Comparison of ENCODE assay signal across 17 cellular contexts in the genomic region with DNA sequence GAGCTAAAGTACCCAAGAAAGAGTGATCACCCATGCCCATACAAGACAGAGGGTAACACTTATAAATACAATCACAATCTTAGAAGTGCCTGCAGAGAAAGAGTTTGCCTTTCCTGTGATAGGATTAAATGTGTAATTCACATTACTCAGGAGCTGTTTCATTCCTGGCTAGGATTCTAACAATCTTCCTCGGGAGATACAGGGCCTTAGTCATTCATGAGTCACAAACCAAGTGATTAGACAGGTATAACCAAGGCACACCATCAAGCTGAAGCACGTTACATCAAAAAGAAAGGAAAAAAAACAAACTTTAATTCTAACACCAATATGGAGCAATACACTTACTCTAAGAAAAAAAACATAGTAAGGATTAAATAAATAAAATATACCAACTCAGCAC. TPM values are rescaled to one million over a fixed set of nuclear protein-coding genes. Genes with fewer than 3 reads are reported as not detected.
DNase-seq lines count a peak whose midpoint lies in the region; ATAC-seq, FAIRE-seq and TF ChIP-seq lines count a peak whose summit lies in the region.
"Had no signal": no experiment of that assay in that cellular context is flagged by ENCODE, and none has a peak within 500 bp of the region (broad histone marks: within the 10 kb centered on the region; RNA-seq: fewer than 3 reads in every experiment).

No MANE protein-coding gene starts in this region.

- no peaks in the 10 kb centered on the region for H3K27me3 Mint-ChIP-seq in activated T-cell treated with anti-CD3 and anti-CD28 coated beads, Interleukin-2, amount 50 U/mL, for 72 hours (ENCODE audit: low read depth)
- H3K27me3 Mint-ChIP-seq: naive B cell had no signal

- no peaks in the 10 kb centered on the region for H3K4me1 Mint-ChIP-seq in activated T-cell treated with anti-CD3 and anti-CD28 coated beads, Interleukin-2, amount 50 U/mL, for 72 hours (ENCODE audit: low read depth)
- H3K4me1 Mint-ChIP-seq: brain; CD4-positive, alpha-beta memory T cell; naive B cell had no signal

- H3K36me3 ChIP-seq in SJSA1 (no peaks in the 10 kb centered on the region; the same call in 1 of the 2 replicates), esophagus squamous epithelium (no peaks in the 10 kb centered on the region)
- H3K36me3 ChIP-seq: right lobe of liver had no signal

- H3K36me3 Mint-ChIP-seq in activated T-cell treated with anti-CD3 and anti-CD28 coated beads, Interleukin-2, amount 50 U/mL, for 72 hours (ENCODE audit: insufficient read depth in 2 of 2), result no peaks in the 10 kb centered on the region
- H3K36me3 Mint-ChIP-seq: brain; CD4-positive, alpha-beta memory T cell; naive B cell had no signal

- H3K4me1 ChIP-seq in SJSA1 (replicated peaks) (peaks cover 21% of the 10 kb centered on the region), esophagus squamous epithelium (peaks cover 6 to 51% (median 18%) of the 10 kb centered on the region in 3 donors)

- no peak overlapping the region for H3K4me3 Mint-ChIP-seq in activated T-cell treated with anti-CD3 and anti-CD28 coated beads, Interleukin-2, amount 50 U/mL, for 72 hours
- H3K4me3 Mint-ChIP-seq: brain; CD4-positive, alpha-beta memory T cell; naive B cell; WTC11 had no signal

- 15 to 44% methylated on average over 2 of the region's 2 CpGs for WGBS in esophagus squamous epithelium, 2 donors

- no peak overlapping the region for H3K27ac Mint-ChIP-seq in activated T-cell treated with anti-CD3 and anti-CD28 coated beads, Interleukin-2, amount 50 U/mL, for 72 hours
- H3K27ac Mint-ChIP-seq: brain; CD4-positive, alpha-beta memory T cell; naive B cell; WTC11 had no signal

- no peak for TF ChIP-seq CTCF in esophagus squamous epithelium (IDR thresholded peaks at IDR 0.05)
- no peak for TF ChIP-seq CTCF in retinal pigment epithelial cell (conservative IDR thresholded peaks at IDR 0.05; ENCODE audit: low read depth, low read length)

- TF ChIP-seq POLR2A in H54 (IDR thresholded peaks at IDR 0.05; ENCODE audit: low read depth, low read length) (no peak), esophagus squamous epithelium (IDR thresholded peaks at IDR 0.05) (no peak)

- intact Hi-C loops in esophagus squamous epithelium (cut with DNase I), result no loop called here
- intact Hi-C loops in cardiac septum (cut with DNase I), result no loop called here

- H3K9me3 ChIP-seq in SJSA1 (replicated peaks) (no peaks in the 10 kb centered on the region), esophagus squamous epithelium (no peaks in the 10 kb centered on the region)
- H3K9me3 ChIP-seq: right lobe of liver had no signal

- no peaks in the 10 kb centered on the region for H3K27me3 ChIP-seq in SJSA1 (replicated peaks)
- H3K27me3 ChIP-seq in esophagus squamous epithelium, result no peaks in the 10 kb centered on the region
- H3K27me3 ChIP-seq: right lobe of liver had no signal

- no peak overlapping the region for H3K4me3 ChIP-seq in SJSA1
- no peak overlapping the region for H3K4me3 ChIP-seq in esophagus squamous epithelium
- no peak overlapping the region for H3K4me3 ChIP-seq in retinal pigment epithelial cell (ENCODE audit: low read length)
- H3K4me3 ChIP-seq: right lobe of liver had no signal

- FAIRE-seq in H54 (lab: Jason Lieb, UNC), result peak; percentile 72

- no peaks in the 10 kb centered on the region for H3K9me3 Mint-ChIP-seq in activated T-cell treated with anti-CD3 and anti-CD28 coated beads, Interleukin-2, amount 50 U/mL, for 72 hours
- H3K9me3 Mint-ChIP-seq: brain; CD4-positive, alpha-beta memory T cell; naive B cell had no signal

- H3K27ac ChIP-seq in SJSA1 (peak overlapping the region; percentile 11), esophagus squamous epithelium (peak overlapping the region in 3 of 4 donors; percentile 6 to 67 (median 51))
- H3K27ac ChIP-seq: right lobe of liver had no signal

- no peak for ATAC-seq in activated T-cell treated with anti-CD3 and anti-CD28 coated beads, Interleukin-2, amount 50 U/mL, for 72 hours (replicated peaks in 1 of 2)
- ATAC-seq in HG03565 (IDR thresholded peaks at IDR 0.05; ENCODE audit: unreplicated experiment), result no peak

- DNase-seq in H54 (ENCODE audit: insufficient read length, low spot score), result no peak
- DNase-seq in SJSA1 (ENCODE audit: low read depth in 1 of 2, low spot score in 2 of 2), result peak in 1 of 2 experiments; percentile 39
- no peak for DNase-seq in esophagus squamous epithelium (lab: John Stamatoyannopoulos, UW)
- DNase-seq in retinal pigment epithelial cell (ENCODE audit: low read depth), result peak; percentile 77
- no peak for DNase-seq in activated T-cell treated with anti-CD3 and anti-CD28 coated beads, Interleukin-2, amount 50 U/mL, for 72 hours
- DNase-seq in DMS 273 treated with DMSO at 0.1 percent for 48 hours (lab: John Stamatoyannopoulos, UW), result no peak
- DNase-seq in cardiac septum (ENCODE audit: low spot score), result no peak
- DNase-seq: activated T-cell treated with anti-CD3 and anti-CD28 coated beads for 4 hours; CD4-positive, alpha-beta memory T cell; naive B cell; NCI-H1436 treated with DMSO at 0.1 percent for 48 hours; NCI-H69; right lobe of liver; SIG-M5 had no signal

RNA-seq across cellular contexts. Expression of gene ABCG2, which starts 14.9 kb away (rescaled TPM):
- total RNA-seq in SJSA1 (2014; rRNA removed; shearing (Covaris generic)), result 11.9 and 14.5 TPM in 2 replicates
- total RNA-seq in esophagus squamous epithelium (1 to 10 TPM in 3 of 4 donors, under 1 TPM in 1; 0.76 to 7.1 (median 3.6) TPM), cardiac septum (4.4 TPM)
- 1 to 10 TPM in 1 of 2 donors, under 1 TPM in 1; 0.28 to 2.3 TPM for total RNA-seq in activated T-cell treated with anti-CD3 and anti-CD28 coated beads, Interleukin-2, amount 50 U/mL, for 72 hours
